Comparison of ENCODE assay signal across 8 cellular contexts in the genomic region with DNA sequence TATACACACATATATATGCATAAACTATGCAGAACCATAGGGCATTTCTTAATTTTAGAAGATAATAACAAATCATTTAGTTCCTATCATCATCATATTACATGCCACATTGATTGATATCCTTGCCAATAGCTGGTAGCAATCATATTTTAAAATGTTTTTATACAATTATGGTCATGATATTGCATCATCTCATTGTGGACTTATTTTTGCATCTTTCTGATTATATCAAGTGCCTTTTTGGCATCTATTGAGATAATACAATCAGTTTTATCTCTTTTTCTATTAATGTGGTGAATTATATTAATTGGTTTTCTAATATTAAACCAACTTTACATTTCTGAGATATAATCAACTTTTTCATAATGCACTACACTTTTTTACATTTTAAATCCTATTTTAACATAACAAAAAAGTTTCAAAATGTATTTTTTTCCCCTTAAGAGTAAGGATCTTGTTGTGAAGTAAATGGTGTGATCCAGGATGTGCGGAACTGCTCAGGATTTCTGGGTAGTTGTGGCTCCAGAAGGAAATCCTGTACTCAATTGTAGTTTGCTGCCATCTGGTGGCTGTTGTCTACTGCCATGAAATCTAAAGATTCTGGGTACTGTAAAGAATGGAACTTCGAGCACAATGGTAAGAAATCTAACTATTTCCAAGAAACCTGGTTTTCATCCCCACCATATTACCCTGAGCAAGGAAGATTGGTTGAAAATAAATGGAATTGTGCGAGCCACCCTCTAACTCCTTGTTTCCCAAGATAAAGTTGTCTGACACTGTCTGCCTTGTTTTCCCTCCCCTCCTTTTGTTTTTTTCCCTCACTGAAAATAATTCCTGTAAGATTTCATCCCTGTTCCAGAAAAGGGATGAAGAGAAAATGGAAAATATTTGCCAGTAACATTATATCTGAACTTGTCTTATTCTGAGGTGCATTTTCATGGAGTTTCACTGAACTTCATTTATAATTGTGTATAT.
DNase-seq lines count a peak whose midpoint lies in the region; ATAC-seq lines count a peak whose summit lies in the region.

No MANE protein-coding gene starts in this region.

- DNase-seq in DMS114 treated with DMSO at 0.1 percent for 48 hours (lab: John Stamatoyannopoulos, UW; ENCODE audit: unreplicated experiment) (peak; percentile 69), NCI-H526 treated with DMSO at 0.1 percent for 48 hours (lab: John Stamatoyannopoulos, UW) (peak; percentile 21), activated T-cell treated with anti-CD3 and anti-CD28 coated beads for 48 hours (ENCODE audit: low read depth) (peak; percentile 2), germinal center (ENCODE audit: low spot score) (peak; percentile 9), skeletal muscle cell (ENCODE audit: low read depth) (peak; percentile 1)

- ATAC-seq in HG02623 (IDR thresholded peaks at IDR 0.05; ENCODE audit: unreplicated experiment): peak; percentile 45
- ATAC-seq in HG02852 (IDR thresholded peaks at IDR 0.05; ENCODE audit: unreplicated experiment): no peak
- no peak for ATAC-seq in GM21528 (IDR thresholded peaks at IDR 0.05; ENCODE audit: low FRiP score, unreplicated experiment)

- H3K4me3 ChIP-seq in skeletal muscle cell (ENCODE audit: low read depth, low read length): no peak overlapping the region

Comparison
In these comparisons a context has a peak if more than half of its experiments do, and no peak if none do; other contexts are left out.
1. DNase-seq: peak in every context shown above with its lines; median percentile 69 in DMS114 treated with DMSO at 0.1 percent for 48 hours; 21 in NCI-H526 treated with DMSO at 0.1 percent for 48 hours; 9 in germinal center; 2 in activated T-cell treated with anti-CD3 and anti-CD28 coated beads for 48 hours; 1 in skeletal muscle cell.